8 cellular contexts compared by ENCODE assay signal in the genomic region with DNA sequence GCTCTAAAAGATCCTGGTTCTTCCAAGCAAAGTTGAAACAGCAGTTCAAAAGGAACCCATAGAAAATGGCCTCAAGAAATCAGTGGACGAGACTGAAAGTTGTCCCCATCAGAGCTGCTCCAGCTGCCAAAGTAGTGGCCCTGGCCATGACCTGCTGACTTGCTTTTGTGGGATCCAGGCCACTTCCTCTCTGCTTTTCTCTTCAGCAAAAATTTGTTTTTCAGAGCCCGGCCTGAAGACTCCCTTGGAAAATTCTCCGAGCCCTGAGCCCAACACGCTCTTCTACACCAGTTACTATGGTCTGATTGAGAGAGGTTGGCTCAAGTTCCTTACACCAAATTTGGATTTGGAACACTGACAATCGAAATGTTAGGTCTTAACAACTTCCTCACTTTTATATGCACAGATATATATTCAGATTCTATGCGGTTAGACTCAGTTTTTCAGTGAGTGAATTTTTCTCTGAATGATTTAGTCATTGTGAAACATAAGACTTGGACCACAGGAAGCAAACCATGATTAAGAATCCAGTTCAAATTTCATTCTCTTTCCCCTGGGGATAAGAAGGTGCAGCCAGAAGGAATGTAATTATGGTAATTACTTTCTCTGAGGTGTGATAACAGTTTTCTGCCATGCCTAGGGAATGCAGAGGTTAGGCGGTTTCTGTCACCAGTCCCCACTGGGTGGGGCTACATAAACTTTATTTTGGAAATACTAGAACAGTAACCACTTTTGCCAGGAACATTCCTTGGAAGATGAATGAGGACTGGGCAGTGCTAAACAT.
DNase-seq lines count a peak whose midpoint lies in the region; ATAC-seq and TF ChIP-seq lines count a peak whose summit lies in the region.

No MANE protein-coding gene starts in this region.

- H3K27me3 ChIP-seq in left lung: no peaks in the 10 kb centered on the region

- H3K27ac ChIP-seq in HEK293 (ENCODE audit: extremely low read depth, low read depth, low read length) (no peak overlapping the region), left lung (peak overlapping the region; percentile 24 to 45)

- peak; percentile 91 for ATAC-seq in activated T-helper 17 cell treated with anti-CD3 and anti-CD28 coated beads, Interleukin-2, amount 50 U/mL, for 72 hours (replicated peaks)
- ATAC-seq in left lung: peak; percentile 28
- ATAC-seq in GM19035 (IDR thresholded peaks at IDR 0.05; ENCODE audit: unreplicated experiment): no peak

- H3K9me3 Mint-ChIP-seq in activated T-helper 17 cell treated with anti-CD3 and anti-CD28 coated beads, Interleukin-2, amount 50 U/mL, for 72 hours: no peaks in the 10 kb centered on the region

- peak overlapping the region; percentile 47 for H3K27ac Mint-ChIP-seq in activated T-helper 17 cell treated with anti-CD3 and anti-CD28 coated beads, Interleukin-2, amount 50 U/mL, for 72 hours

- CTCF ChIA-PET in HEK293 (lab: Yijun Ruan, JAX): interaction anchor here (0.7 to 6.1 kb wide), 9 partner anchors 11 to 398 kb away, joined by 3 to 28 read pairs (median 3); no protein-coding TSS in a partner anchor

- POLR2A ChIA-PET in HEK293 (lab: Yijun Ruan, JAX): interaction anchor here (2.2 kb wide), 1 partner anchor 30 kb away, joined by 6 read pairs; no protein-coding TSS in a partner anchor

- DNase-seq in DMS 273 (lab: John Stamatoyannopoulos, UW; ENCODE audit: unreplicated experiment) (peak; percentile 58), left lung (no peak), COLO668 (lab: John Stamatoyannopoulos, UW; ENCODE audit: unreplicated experiment) (no peak), GM19238 (ENCODE audit: insufficient read length, low spot score) (no peak)
- no peak for DNase-seq in activated CD8-positive, alpha-beta memory T cell treated with anti-CD3 and anti-CD28 coated beads for 24 hours

- peaks cover 67% of the 10 kb centered on the region for H3K36me3 Mint-ChIP-seq in activated T-helper 17 cell treated with anti-CD3 and anti-CD28 coated beads, Interleukin-2, amount 50 U/mL, for 72 hours (ENCODE audit: low read depth)

- peaks cover 19% of the 10 kb centered on the region for H3K4me1 Mint-ChIP-seq in activated T-helper 17 cell treated with anti-CD3 and anti-CD28 coated beads, Interleukin-2, amount 50 U/mL, for 72 hours

- no peaks in the 10 kb centered on the region for H3K27me3 Mint-ChIP-seq in activated T-helper 17 cell treated with anti-CD3 and anti-CD28 coated beads, Interleukin-2, amount 50 U/mL, for 72 hours

- H3K4me1 ChIP-seq in HEK293 (ENCODE audit: control insufficient read depth, insufficient read depth, low read length) (peaks cover 20% of the 10 kb centered on the region), left lung (peaks cover 0 to 4% of the 10 kb centered on the region in 2 donors)

- H3K4me3 ChIP-seq in HEK293 (ENCODE audit: low read depth, low read length) (no peak overlapping the region), left lung (no peak overlapping the region)

- no peaks in the 10 kb centered on the region for H3K9me3 ChIP-seq in HEK293 (ENCODE audit: control insufficient read depth, insufficient read depth, low read depth, low read length)
- no peaks in the 10 kb centered on the region for H3K9me3 ChIP-seq in left lung

- H3K4me3 Mint-ChIP-seq in activated T-helper 17 cell treated with anti-CD3 and anti-CD28 coated beads, Interleukin-2, amount 50 U/mL, for 72 hours: peak overlapping the region; percentile 35

- intact Hi-C loops in left lung (cut with DNase I): no loop called here

- TF ChIP-seq CTCF in HEK293 (tag by site-specific recombination; IDR thresholded peaks at IDR 0.05) (no peak), left lung (IDR thresholded peaks at IDR 0.05) (no peak)

- H3K36me3 ChIP-seq in HEK293 (ENCODE audit: control insufficient read depth in 2 of 2, insufficient read depth in 1 of 2, low read length in 2 of 2) (peaks cover 5 to 7% of the 10 kb centered on the region in 2 experiments; a peak in 2 of 3 replicates), left lung (peaks cover 0 to 68% of the 10 kb centered on the region in 2 donors)

TF ChIP-seq in HEK293, 187 proteins besides CTCF, POLR2A, EP300 and RAD21 (continues in another document):
- TF ChIP-seq ZNF626 (tag by site-specific recombination; IDR thresholded peaks at IDR 0.05) (no peak), ZNF544 (tag by site-specific recombination; IDR thresholded peaks at IDR 0.05) (no peak), ZNF561 (tag by site-specific recombination; IDR thresholded peaks at IDR 0.05; ENCODE audit: borderline replicate concordance) (no peak), ZNF433 (tag by site-specific recombination; IDR thresholded peaks at IDR 0.05; ENCODE audit: low read depth) (no peak), HOXA7 (CRISPR knock-in tag; IDR thresholded peaks at IDR 0.05; ENCODE audit: borderline replicate concordance) (no peak), ZNF449 (tag by site-specific recombination; IDR thresholded peaks at IDR 0.05) (peak; percentile 65; the same call in 1 of the 2 replicates), OSR2 (tag by site-specific recombination; IDR thresholded peaks at IDR 0.05) (peak; percentile 97), ZNF324 (tag by site-specific recombination; IDR thresholded peaks at IDR 0.05) (no peak), GLIS1 (tag by site-specific recombination; IDR thresholded peaks at IDR 0.05) (peak; percentile 93), ZBTB26 (tag by site-specific recombination; optimal IDR thresholded peaks at IDR 0.05) (no peak), ZNF629 (tag by site-specific recombination; IDR thresholded peaks at IDR 0.05) (peak; percentile 83), ZNF670 (tag by site-specific recombination; IDR thresholded peaks at IDR 0.05; ENCODE audit: low read depth) (no peak), ZNF114 (tag by site-specific recombination; IDR thresholded peaks at IDR 0.05) (no peak), ZNF843 (tag by site-specific recombination; IDR thresholded peaks at IDR 0.05) (peak; percentile 91), HIC1 (tag by site-specific recombination; IDR thresholded peaks at IDR 0.05) (peak; percentile 65; the same call in 1 of the 2 replicates), INSM2 (tag by site-specific recombination; IDR thresholded peaks at IDR 0.05) (peak; percentile 97)
